16 cellular contexts compared by ENCODE assay signal in the genomic region with DNA sequence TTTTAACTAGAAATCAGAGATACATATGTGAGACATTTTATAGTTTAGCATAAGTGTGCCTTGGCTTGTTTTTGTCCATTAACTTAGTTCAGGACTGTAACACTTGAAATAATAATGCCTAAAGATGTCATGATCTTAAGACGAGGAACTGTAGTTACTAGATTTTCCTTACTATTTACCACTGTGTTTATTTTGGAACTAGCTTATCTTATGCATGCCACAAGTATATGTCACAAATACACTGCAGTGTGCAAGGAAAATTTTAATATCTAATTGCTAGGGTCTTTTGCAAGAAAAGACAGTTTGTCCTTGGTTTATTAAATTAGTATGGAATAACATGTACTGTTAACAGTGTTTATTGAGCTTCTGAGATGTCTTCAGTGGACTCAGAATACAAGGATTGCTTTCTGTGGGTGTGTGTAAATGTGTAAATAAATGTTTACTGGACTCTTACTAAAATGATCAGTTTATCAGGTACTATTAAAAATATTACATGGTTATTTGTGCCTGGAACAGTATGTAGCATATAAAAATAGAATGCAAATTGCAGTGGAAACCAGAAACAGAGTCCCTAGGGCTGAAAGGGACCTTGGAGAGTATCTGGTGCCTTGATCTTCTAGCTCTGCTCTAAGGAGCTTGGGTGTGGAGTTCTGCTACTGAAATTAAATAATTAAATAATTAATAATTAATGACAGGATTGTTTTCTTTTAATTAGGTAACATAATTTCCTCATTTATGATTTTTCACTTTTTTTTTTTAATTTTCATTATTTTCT. TPM values are rescaled to one million over a fixed set of nuclear protein-coding genes. Genes with fewer than 3 reads are reported as not detected.
DNase-seq lines count a peak whose midpoint lies in the region; ATAC-seq, FAIRE-seq and TF ChIP-seq lines count a peak whose summit lies in the region.
"Had no signal": no experiment of that assay in that cellular context is flagged by ENCODE, and none has a peak within 500 bp of the region (broad histone marks: within the 10 kb centered on the region; RNA-seq: fewer than 3 reads in every experiment).

No MANE protein-coding gene starts in this region.

- no peaks in the 10 kb centered on the region for H4K20me1 ChIP-seq in GM23338 (replicated peaks; ENCODE audit: insufficient read depth)

- TF ChIP-seq CTCF in GM23338 (conservative IDR thresholded peaks at IDR 0.05; ENCODE audit: low read depth in 2 of 2) (no peak), RWPE2 (IDR thresholded peaks at IDR 0.05; ENCODE audit: poor library complexity, severe bottlenecking) (no peak)

- no peaks in the 10 kb centered on the region for H3K27me3 ChIP-seq in GM23338 (ENCODE audit: insufficient read depth)
- H3K27me3 ChIP-seq in RWPE2 (ENCODE audit: insufficient read depth, poor library complexity, severe bottlenecking) = no peaks in the 10 kb centered on the region
- no peaks in the 10 kb centered on the region for H3K27me3 ChIP-seq in skeletal muscle tissue (ENCODE audit: control insufficient read depth in 3 of 3, insufficient read depth in 3 of 3, low read length in 3 of 3)
- H3K27me3 ChIP-seq: spleen had no signal

- H3K36me3 ChIP-seq in GM23338 (ENCODE audit: insufficient read depth) = no peaks in the 10 kb centered on the region
- H3K36me3 ChIP-seq in RWPE2 (ENCODE audit: low read depth) = peaks cover 17% of the 10 kb centered on the region
- no peaks in the 10 kb centered on the region for H3K36me3 ChIP-seq in skeletal muscle tissue (ENCODE audit: control insufficient read depth in 3 of 3, insufficient read depth in 3 of 3, low read length in 3 of 3)
- H3K36me3 ChIP-seq: spleen had no signal

- H3K4me2 ChIP-seq in GM23338 = peak overlapping the region; percentile 35

- no peak for ATAC-seq in GM23338
- ATAC-seq in RWPE2 (ENCODE audit: low read depth) = no peak
- no peak for ATAC-seq in GM21723 (IDR thresholded peaks at IDR 0.05; ENCODE audit: unreplicated experiment)
- ATAC-seq: K562 had no signal

- no peak overlapping the region for H3K4me3 Mint-ChIP-seq in GM23338
- H3K4me3 Mint-ChIP-seq: activated CD4-positive, alpha-beta memory T cell treated with anti-CD3 and anti-CD28 coated beads for 36 hours; CD4-positive, alpha-beta T cell had no signal

- peaks cover 32% of the 10 kb centered on the region for H3K36me3 Mint-ChIP-seq in GM23338 (ENCODE audit: low read depth)
- H3K36me3 Mint-ChIP-seq: activated CD4-positive, alpha-beta memory T cell treated with anti-CD3 and anti-CD28 coated beads for 36 hours had no signal

- H3K9ac ChIP-seq in skeletal muscle tissue (ENCODE audit: low read depth in 1 of 3, low read length in 3 of 3) = peak overlapping the region in 2 of 3 donors; percentile 5 to 10

- no peak overlapping the region for H2AFZ ChIP-seq in GM23338

- no peaks in the 10 kb centered on the region for H3K9me2 ChIP-seq in GM23338 (ENCODE audit: insufficient read depth)

- peaks cover 48% of the 10 kb centered on the region for H3K4me1 ChIP-seq in GM23338 (ENCODE audit: insufficient read depth)
- peaks cover 48% of the 10 kb centered on the region for H3K4me1 ChIP-seq in RWPE2 (ENCODE audit: insufficient read depth, poor library complexity, severe bottlenecking)
- H3K4me1 ChIP-seq in skeletal muscle tissue (ENCODE audit: control insufficient read depth in 3 of 3, insufficient read depth in 3 of 3, low read length in 3 of 3) = peaks cover 0 to 12% (median 9%) of the 10 kb centered on the region in 3 donors

- H3K27ac ChIP-seq in GM23338 (ENCODE audit: low read depth) (peak overlapping the region; percentile 86), RWPE2 (ENCODE audit: poor library complexity, severe bottlenecking) (peak overlapping the region; percentile 96), skeletal muscle tissue (ENCODE audit: low read depth, low read length) (no peak overlapping the region)

- no peaks in the 10 kb centered on the region; the same call in 2 of the 3 replicates for H3K9me3 Mint-ChIP-seq in GM23338
- H3K9me3 Mint-ChIP-seq: activated CD4-positive, alpha-beta memory T cell treated with anti-CD3 and anti-CD28 coated beads for 36 hours; CD4-positive, alpha-beta T cell had no signal

- H3F3A ChIP-seq in GM23338 (replicated peaks; ENCODE audit: low read depth) = 0 out of 2 replicates have a peak, but pooled peaks cover 2% of the 10 kb centered on the region

- H3K4me1 Mint-ChIP-seq in GM23338 = peaks cover 56% of the 10 kb centered on the region

- peaks cover 76% of the 10 kb centered on the region for H3K79me2 ChIP-seq in GM23338 (replicated peaks; ENCODE audit: insufficient read depth)

- H3K9me3 ChIP-seq in RWPE2 (ENCODE audit: severe bottlenecking) (no peaks in the 10 kb centered on the region), skeletal muscle tissue (ENCODE audit: control insufficient read depth in 3 of 3, low read length in 3 of 3) (no peaks in the 10 kb centered on the region)
- H3K9me3 ChIP-seq: spleen had no signal

- no peak overlapping the region for H3K4me3 ChIP-seq in GM23338
- H3K4me3 ChIP-seq in RWPE2 (ENCODE audit: severe bottlenecking) = no peak overlapping the region
- H3K4me3 ChIP-seq in skeletal muscle tissue (ENCODE audit: low read length in 3 of 3) = no peak overlapping the region
- H3K4me3 ChIP-seq: K562, spleen had no signal

- FAIRE-seq in frontal cortex (lab: Jason Lieb, UNC) = peak; percentile 74
- FAIRE-seq: K562 had no signal

- peak overlapping the region; percentile 89 for H3K27ac Mint-ChIP-seq in GM23338
- H3K27ac Mint-ChIP-seq: activated CD4-positive, alpha-beta memory T cell treated with anti-CD3 and anti-CD28 coated beads for 36 hours; CD4-positive, alpha-beta T cell had no signal

- H3K27me3 Mint-ChIP-seq in GM23338 (ENCODE audit: insufficient read depth, low read depth, poor library complexity) = peaks cover 4% of the 10 kb centered on the region
- H3K27me3 Mint-ChIP-seq: CD4-positive, alpha-beta T cell had no signal

- no peak for DNase-seq in GM23338 (ENCODE audit: low spot score)
- no peak for DNase-seq in RWPE2 (ENCODE audit: low spot score)
- DNase-seq in frontal cortex (ENCODE audit: low spot score in 2 of 2) = no peak
- DNase-seq in activated CD4-positive, alpha-beta T cell treated with anti-CD3 and anti-CD28 coated beads for 1 hour = no peak
- no peak for DNase-seq in LoVo (ENCODE audit: low spot score)
- DNase-seq in hippocampal formation (lab: John Stamatoyannopoulos, UW) = no peak
- DNase-seq: activated CD4-positive, alpha-beta memory T cell treated with anti-CD3 and anti-CD28 coated beads for 36 hours; activated T-cell treated with anti-CD3 and anti-CD28 coated beads, Interleukin-2, amount 50 U/mL, for 48 hours; CD4-positive, alpha-beta T cell; HCEC 1CT; NCI-H1694; NCI-H446; spleen had no signal

TF ChIP-seq in GM23338, 12 proteins besides CTCF, POLR2A, EP300 and RAD21:
- TF ChIP-seq POLR2AphosphoS5 (IDR thresholded peaks at IDR 0.05; ENCODE audit: low read depth) = no peak
- TF ChIP-seq NANOG (IDR thresholded peaks at IDR 0.05; ENCODE audit: borderline replicate concordance) = no peak
- TF ChIP-seq ZNF331 (CRISPR knock-in tag; IDR thresholded peaks at IDR 0.05; ENCODE audit: low read depth) = no peak
- TF ChIP-seq CREB1 (CRISPR knock-in tag; IDR thresholded peaks at IDR 0.05; ENCODE audit: low read depth) = no peak
- TF ChIP-seq REST (IDR thresholded peaks at IDR 0.05; ENCODE audit: unreplicated experiment) = no peak
- no peak for TF ChIP-seq JUNB (IDR thresholded peaks at IDR 0.05; ENCODE audit: unreplicated experiment)
- TF ChIP-seq EZH2 (IDR thresholded peaks at IDR 0.05; ENCODE audit: low read depth, unreplicated experiment) = no peak
- TF ChIP-seq STAT1 (IDR thresholded peaks at IDR 0.05; ENCODE audit: unreplicated experiment) = no peak
- no peak for TF ChIP-seq ETS1 (IDR thresholded peaks at IDR 0.05)
- no peak for TF ChIP-seq EZH2phosphoT487 (IDR thresholded peaks at IDR 0.05; ENCODE audit: unreplicated experiment)

RNA-seq across cellular contexts. Expression of gene FGD4, which starts 58.1 kb away (rescaled TPM):
- 48.6 and 54.3 TPM in 2 replicates for total RNA-seq in GM23338 (2014; rRNA removed; shearing (Covaris generic))
- polyA plus RNA-seq in GM23338 (2016; fragmentation: Nextera tagmentation; extraction: Ambion mirVana) = 16.9 and 24.3 TPM in 2 replicates
- total RNA-seq in frontal cortex (81.9 TPM), skeletal muscle tissue (51.1 TPM)
